In the genomic region with DNA sequence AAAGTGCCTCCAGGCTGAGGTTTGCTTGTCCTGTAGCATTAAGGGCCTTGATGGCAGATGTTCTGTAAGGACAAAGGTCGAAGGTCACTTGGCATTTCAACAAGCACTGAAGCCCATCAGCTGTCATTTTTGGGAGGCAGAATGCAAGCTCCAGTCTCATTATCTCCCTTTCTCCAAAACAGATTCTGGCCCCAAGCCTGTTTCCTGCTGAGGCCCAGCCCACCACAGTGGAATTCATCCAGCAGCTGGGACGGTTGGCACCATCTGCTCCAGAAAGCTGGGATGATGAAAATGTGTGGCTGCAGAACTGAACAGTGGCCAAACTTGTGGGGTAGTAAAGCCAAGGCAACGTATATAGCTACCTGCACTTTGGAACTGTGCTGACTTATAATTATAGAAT, we compare ENCODE assay signal across 1 cellular context.
TF ChIP-seq lines count a peak whose summit lies in the region.

No MANE protein-coding gene starts in this region.

TF ChIP-seq in K562, 482 proteins besides CTCF, POLR2A, EP300 and RAD21:
- TF ChIP-seq NR2C1 (IDR thresholded peaks at IDR 0.05) (peak; percentile 56), NR2C1 (tag; IDR thresholded peaks at IDR 0.05) (0 out of 2 replicates have a peak, but pooled peaks have one; percentile 37), PHTF2 (CRISPR knock-in tag; IDR thresholded peaks at IDR 0.05) (no peak), HSF4 (CRISPR knock-in tag; IDR thresholded peaks at IDR 0.05; ENCODE audit: borderline replicate concordance) (no peak), ZZZ3 (IDR thresholded peaks at IDR 0.05) (no peak), ZNF561 (CRISPR knock-in tag; conservative IDR thresholded peaks at IDR 0.05) (no peak), ZNF134 (CRISPR knock-in tag; conservative IDR thresholded peaks at IDR 0.05) (peak; percentile 51; the same call in 1 of the 2 replicates), NFYB (IDR thresholded peaks at IDR 0.05; ENCODE audit: extremely low read depth, insufficient read length) (no peak)
